In the genomic region with DNA sequence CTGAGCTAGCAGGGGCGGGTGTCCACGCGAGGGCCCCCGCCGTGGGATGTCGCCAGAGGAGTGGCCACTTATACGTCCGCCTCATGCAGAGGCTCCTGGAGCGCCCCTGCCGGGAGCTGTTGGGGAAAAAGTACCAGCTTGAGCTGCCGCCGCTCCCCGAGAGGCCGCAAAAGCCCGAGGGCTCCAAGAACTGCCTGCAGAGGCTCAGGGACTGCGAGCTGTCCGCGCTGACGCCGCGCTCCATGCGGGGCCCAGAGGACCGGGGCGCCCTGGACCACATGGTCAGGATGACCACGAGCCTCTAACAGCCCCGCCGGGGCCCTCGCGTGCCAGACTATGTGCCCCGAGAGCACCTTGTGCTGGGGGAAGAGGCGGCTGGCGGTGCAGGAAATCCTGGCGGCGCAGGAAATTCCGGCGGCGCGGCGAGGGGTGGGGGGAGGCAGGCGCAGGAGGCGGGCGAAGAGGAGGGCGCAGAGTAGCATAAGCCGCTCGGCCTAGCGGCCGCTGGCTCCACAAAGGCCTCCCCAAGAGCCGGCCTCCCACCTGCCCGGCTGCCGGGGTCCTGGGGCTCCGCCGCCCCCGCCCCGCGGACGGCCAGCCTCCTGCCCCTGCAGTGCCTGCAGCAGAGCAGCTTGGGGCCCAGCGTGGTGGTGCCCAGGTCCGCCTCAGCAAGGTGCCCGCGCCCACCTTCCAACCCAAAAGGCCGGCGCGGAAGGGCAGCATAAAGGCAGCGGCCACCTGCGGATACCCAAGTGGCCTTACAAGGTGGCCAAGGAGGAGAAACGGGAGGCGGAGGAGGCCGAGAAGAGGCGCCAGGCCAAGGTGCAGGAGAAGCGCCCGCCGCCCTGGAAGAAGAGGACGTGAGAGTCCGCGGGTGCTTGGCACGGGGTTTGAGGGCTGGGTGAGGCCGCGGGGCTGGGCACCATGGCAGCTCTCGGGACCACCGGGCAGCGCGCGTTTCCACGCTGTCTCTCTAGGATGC, we compare ENCODE assay signal across 8 cellular contexts. TPM values are rescaled to one million over a fixed set of nuclear protein-coding genes. Genes with fewer than 3 reads are reported as not detected.
DNase-seq lines count a peak whose midpoint lies in the region; ATAC-seq and TF ChIP-seq lines count a peak whose summit lies in the region.

No MANE protein-coding gene starts in this region.

- H3K9me3 Mint-ChIP-seq in stimulated activated memory B cell treated with anti-CD40 and anti-IgM and Interleukin-4, amounts not matched to agents 10 μg/mL and 1 μg/mL and 100 μg/mL, for 72 hours, result no peaks in the 10 kb centered on the region

- H3K27ac Mint-ChIP-seq in stimulated activated memory B cell treated with anti-CD40 and anti-IgM and Interleukin-4, amounts not matched to agents 10 μg/mL and 1 μg/mL and 100 μg/mL, for 72 hours, result peak overlapping the region; percentile 83

- H3K36me3 ChIP-seq in mucosa of descending colon (ENCODE audit: low read depth), result no peaks in the 10 kb centered on the region

- intact Hi-C loops in mucosa of descending colon (cut with DNase I, micrococcal nuclease), result no loop called here

- H3K27me3 Mint-ChIP-seq in stimulated activated memory B cell treated with anti-CD40 and anti-IgM and Interleukin-4, amounts not matched to agents 10 μg/mL and 1 μg/mL and 100 μg/mL, for 72 hours, result no peaks in the 10 kb centered on the region

- peaks cover 45% of the 10 kb centered on the region for H3K4me1 Mint-ChIP-seq in stimulated activated memory B cell treated with anti-CD40 and anti-IgM and Interleukin-4, amounts not matched to agents 10 μg/mL and 1 μg/mL and 100 μg/mL, for 72 hours

- H3K4me3 Mint-ChIP-seq in stimulated activated memory B cell treated with anti-CD40 and anti-IgM and Interleukin-4, amounts not matched to agents 10 μg/mL and 1 μg/mL and 100 μg/mL, for 72 hours, result peak overlapping the region; percentile 97

- ATAC-seq in GM21737 (IDR thresholded peaks at IDR 0.05; ENCODE audit: unreplicated experiment) (peak; percentile 66), mucosa of descending colon (peak; percentile 96)
- ATAC-seq in stimulated activated memory B cell treated with anti-CD40 and anti-IgM and Interleukin-4, amounts not matched to agents 10 μg/mL and 1 μg/mL and 100 μg/mL, for 72 hours, result peak; percentile 81

- H3K36me3 Mint-ChIP-seq in stimulated activated memory B cell treated with anti-CD40 and anti-IgM and Interleukin-4, amounts not matched to agents 10 μg/mL and 1 μg/mL and 100 μg/mL, for 72 hours, result peaks cover 31% of the 10 kb centered on the region

- DNase-seq in DMS53 treated with DMSO at 0.1 percent for 48 hours (lab: John Stamatoyannopoulos, UW; ENCODE audit: unreplicated experiment) (peak; percentile 65), NCI-H146 treated with DMSO at 0.1 percent for 48 hours (lab: John Stamatoyannopoulos, UW; ENCODE audit: unreplicated experiment) (peak; percentile 63), dermis blood vessel endothelial cell (peak; percentile 76), mucosa of descending colon (peak; percentile 78 to 88 (median 80)), T1000 (lab: John Stamatoyannopoulos, UW) (no peak)
- peak; percentile 41 for DNase-seq in activated CD4-positive, alpha-beta T cell treated with anti-CD3 and anti-CD28 coated beads, Interleukin-2, amount 50 U/mL, for 1 hour

- no peak for TF ChIP-seq CTCF in mucosa of descending colon (IDR thresholded peaks at IDR 0.05)

- H3K4me3 ChIP-seq in mucosa of descending colon, result peak overlapping the region; percentile 65

- no peaks in the 10 kb centered on the region for H3K9me3 ChIP-seq in mucosa of descending colon

- H3K4me1 ChIP-seq in mucosa of descending colon (ENCODE audit: low read depth), result peaks cover 12% of the 10 kb centered on the region

RNA-seq across cellular contexts. Expression of a gene that starts 42.1 kb away (rescaled TPM):
- total RNA-seq in dermis blood vessel endothelial cell (0.17 TPM in 1 of 2 replicates, not detected in the other), mucosa of descending colon (not detected)
